ENCODE assay signal across 9 cellular contexts in genomic region chr10:31242902-31243301, GRCh38.
DNase-seq lines count a peak whose midpoint lies in the region; ATAC-seq, FAIRE-seq and TF ChIP-seq lines count a peak whose summit lies in the region.
"Had no signal": no experiment of that assay in that cellular context is flagged by ENCODE, and none has a peak within 500 bp of the region (broad histone marks: within the 10 kb centered on the region; RNA-seq: fewer than 3 reads in every experiment).

No MANE protein-coding gene starts in this region.

- H3K27ac Mint-ChIP-seq in T-helper 2 cell treated with Interferon-gamma antibody and Interleukin-4, amounts not matched to agents 5 μg/mL and 100 μg/mL, for 36 hours = no peak overlapping the region

- ATAC-seq in GM18909 (IDR thresholded peaks at IDR 0.05; ENCODE audit: poor library complexity, unreplicated experiment) = no peak
- ATAC-seq in GM21447 (IDR thresholded peaks at IDR 0.05; ENCODE audit: unreplicated experiment) = no peak

- H3K27me3 ChIP-seq in ACC112 (ENCODE audit: insufficient read depth, low read length) (no peaks in the 10 kb centered on the region), bronchial epithelial cell (ENCODE audit: control insufficient read depth, insufficient read depth, low read length) (no peaks in the 10 kb centered on the region)

- H3K4me3 Mint-ChIP-seq in T-helper 2 cell treated with Interferon-gamma antibody and Interleukin-4, amounts not matched to agents 5 μg/mL and 100 μg/mL, for 36 hours = no peak overlapping the region

- no peak overlapping the region for H2AFZ ChIP-seq in ACC112 (ENCODE audit: low read length, unreplicated experiment)

- no peak for TF ChIP-seq CTCF in bronchial epithelial cell (IDR thresholded peaks at IDR 0.05; ENCODE audit: insufficient read depth, low read length, severe bottlenecking)

- peaks cover 7% of the 10 kb centered on the region for H3K4me1 Mint-ChIP-seq in T-helper 2 cell treated with Interferon-gamma antibody and Interleukin-4, amounts not matched to agents 5 μg/mL and 100 μg/mL, for 36 hours (ENCODE audit: low read depth)

- H3K36me3 ChIP-seq in ACC112 (ENCODE audit: insufficient read depth, low read length) (no peaks in the 10 kb centered on the region), bronchial epithelial cell (ENCODE audit: control insufficient read depth, insufficient read depth, low read length) (no peaks in the 10 kb centered on the region)
- H3K36me3 ChIP-seq: thoracic aorta had no signal

- H3K9me3 Mint-ChIP-seq in T-helper 2 cell treated with Interferon-gamma antibody and Interleukin-4, amounts not matched to agents 5 μg/mL and 100 μg/mL, for 36 hours = no peaks in the 10 kb centered on the region

- no peak overlapping the region for H3K4me3 ChIP-seq in ACC112 (ENCODE audit: low read depth, low read length)
- no peak overlapping the region for H3K4me3 ChIP-seq in bronchial epithelial cell (ENCODE audit: low read depth, low read length)
- H3K4me3 ChIP-seq: thoracic aorta had no signal

- peaks cover 15% of the 10 kb centered on the region for H3K27me3 Mint-ChIP-seq in T-helper 2 cell treated with Interferon-gamma antibody and Interleukin-4, amounts not matched to agents 5 μg/mL and 100 μg/mL, for 36 hours (ENCODE audit: low read depth)

- H3K79me2 ChIP-seq in ACC112 (ENCODE audit: control insufficient read depth, insufficient read depth, low read length, unreplicated experiment) = no peaks in the 10 kb centered on the region

- DNase-seq in HCEC 1CT (peak; percentile 98), bronchial epithelial cell (ENCODE audit: low read depth) (peak; percentile 80), smooth muscle cell of the brain vasculature (ENCODE audit: low read depth, low spot score) (peak; percentile 70)
- DNase-seq in T-helper 2 cell treated with Interferon-gamma antibody and Interleukin-4, amounts not matched to agents 5 μg/mL and 100 μg/mL, for 36 hours (ENCODE audit: low spot score) = peak; percentile 56
- no peak for DNase-seq in effector CD8-positive, alpha-beta T cell (lab: John Stamatoyannopoulos, UW)

- H3K4me1 ChIP-seq in ACC112 (ENCODE audit: control insufficient read depth, insufficient read depth, low read length, unreplicated experiment) = peaks cover 26% of the 10 kb centered on the region

- FAIRE-seq in bronchial epithelial cell (lab: Jason Lieb, UNC) = peak; percentile 79

- H3K36me3 Mint-ChIP-seq in T-helper 2 cell treated with Interferon-gamma antibody and Interleukin-4, amounts not matched to agents 5 μg/mL and 100 μg/mL, for 36 hours (ENCODE audit: low read depth) = no peaks in the 10 kb centered on the region

- H3K27ac ChIP-seq in ACC112 (ENCODE audit: low read depth, low read length) = peak overlapping the region; percentile 65
- H3K27ac ChIP-seq: thoracic aorta had no signal
